Comparison of ENCODE assay signal across 8 cellular contexts in the genomic region with DNA sequence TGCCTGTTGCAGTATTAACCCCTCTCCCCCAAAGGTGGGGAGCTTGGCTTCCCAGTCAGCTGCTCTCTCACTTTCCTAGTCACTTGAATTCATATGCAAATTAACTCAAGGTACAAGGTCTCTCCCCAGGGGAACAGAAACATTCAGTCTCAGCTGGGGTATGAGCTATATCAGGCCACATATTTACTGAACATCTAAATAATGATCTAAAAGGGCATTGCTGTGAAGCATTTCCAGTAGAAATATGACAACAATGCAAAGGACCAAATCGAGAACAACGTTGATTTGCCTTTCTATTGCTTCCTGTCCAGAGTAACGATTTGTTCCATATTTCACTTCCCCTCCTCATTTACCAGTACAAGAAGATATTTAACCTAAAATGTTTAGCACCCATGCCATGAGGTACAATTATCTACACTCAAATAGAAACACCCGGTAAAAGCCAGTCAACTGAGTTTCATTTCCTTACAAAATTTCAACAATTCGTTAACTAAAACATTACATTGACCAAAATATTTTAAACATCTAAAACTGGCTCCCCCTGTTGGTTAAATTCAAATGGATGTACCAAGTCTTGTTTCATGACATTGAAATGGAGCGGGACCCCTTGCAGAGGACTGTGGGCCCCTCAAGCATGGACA. TPM values are rescaled to one million over a fixed set of nuclear protein-coding genes. Genes with fewer than 3 reads are reported as not detected.
DNase-seq lines count a peak whose midpoint lies in the region; ATAC-seq and TF ChIP-seq lines count a peak whose summit lies in the region.

No MANE protein-coding gene starts in this region.

- H3K36me3 Mint-ChIP-seq in activated naive CD4-positive, alpha-beta T cell treated with anti-CD3 and anti-CD28 coated beads, Interleukin-2, amount 50 U/mL, for 72 hours = peaks cover 4 to 7% of the 10 kb centered on the region in 2 donors

- H3K27me3 ChIP-seq in psoas muscle (ENCODE audit: insufficient read depth in 3 of 3, low read length in 2 of 3) = no peaks in the 10 kb centered on the region

- H3K4me1 ChIP-seq in psoas muscle = no peaks in the 10 kb centered on the region

- peak overlapping the region; percentile 81 for H3K27ac Mint-ChIP-seq in activated naive CD4-positive, alpha-beta T cell treated with anti-CD3 and anti-CD28 coated beads, Interleukin-2, amount 50 U/mL, for 72 hours

- ATAC-seq in GM19468 (IDR thresholded peaks at IDR 0.05; ENCODE audit: extremely low read depth, unreplicated experiment) = peak; percentile 93
- ATAC-seq in HG03442 (IDR thresholded peaks at IDR 0.05; ENCODE audit: unreplicated experiment) = peak; percentile 90
- peak; percentile 13 to 43 for ATAC-seq in activated naive CD4-positive, alpha-beta T cell treated with anti-CD3 and anti-CD28 coated beads, Interleukin-2, amount 50 U/mL, for 72 hours
- ATAC-seq in psoas muscle = no peak

- peak; percentile 68 for DNase-seq in GM10266 (ENCODE audit: extremely low spot score)
- DNase-seq in activated naive CD4-positive, alpha-beta T cell treated with anti-CD3 and anti-CD28 coated beads, Interleukin-2, amount 50 U/mL, for 72 hours (ENCODE audit: low spot score in 2 of 2) = no peak
- no peak for DNase-seq in psoas muscle
- DNase-seq in stimulated activated CD8-positive, alpha-beta memory T cell treated with anti-CD3 and anti-CD28 coated beads, Interleukin-4, amount 100 ng/mL, for 48 hours = no peak
- no peak for DNase-seq in amygdala (lab: John Stamatoyannopoulos, UW)
- no peak for DNase-seq in H4 (ENCODE audit: low spot score)

- intact Hi-C loops in psoas muscle (cut with DNase I) = no loop called here

- H3K4me3 ChIP-seq in psoas muscle = no peak overlapping the region

- 59 to 68% (median 63%) methylated on average over 6 of the region's 6 CpGs for WGBS in psoas muscle, 3 donors

- H3K9me3 ChIP-seq in psoas muscle = no peaks in the 10 kb centered on the region

- H3K36me3 ChIP-seq in psoas muscle (ENCODE audit: insufficient read depth in 1 of 2, low read depth in 1 of 2) = no peaks in the 10 kb centered on the region

- no peak overlapping the region for H3K27ac ChIP-seq in psoas muscle

- TF ChIP-seq CTCF in GM10266 (IDR thresholded peaks at IDR 0.05; ENCODE audit: control insufficient read depth, insufficient read depth, low read depth, missing control alignments) = peak; percentile 43
- peak; percentile 6 for TF ChIP-seq CTCF in psoas muscle (IDR thresholded peaks at IDR 0.05)

- H3K9me3 Mint-ChIP-seq in activated naive CD4-positive, alpha-beta T cell treated with anti-CD3 and anti-CD28 coated beads, Interleukin-2, amount 50 U/mL, for 72 hours = peaks cover 6 to 14% of the 10 kb centered on the region in 2 donors

RNA-seq across cellular contexts. Expression of gene KLHL6, which starts 36.5 kb away (rescaled TPM):
- total RNA-seq in activated naive CD4-positive, alpha-beta T cell treated with anti-CD3 and anti-CD28 coated beads, Interleukin-2, amount 50 U/mL, for 72 hours = 10 to 100 TPM; 47.0 to 72.9 TPM
- 1 to 10 TPM in 1 of 4 donors, under 1 TPM in 3; 0.42 to 1.3 (median 0.51) TPM for total RNA-seq in psoas muscle
- under 1 TPM; 0.12 to 0.22 (median 0.13) TPM for polyA plus RNA-seq in psoas muscle
- total RNA-seq in H4 (2014; rRNA removed; shearing (Covaris generic)) = not detected in 2 replicates

RNA-seq across cellular contexts. Expression of gene KLHL24, which starts 43.4 kb away (rescaled TPM):
- total RNA-seq in activated naive CD4-positive, alpha-beta T cell treated with anti-CD3 and anti-CD28 coated beads, Interleukin-2, amount 50 U/mL, for 72 hours = 10 to 100 TPM; 10.7 to 75.1 TPM
- 100 to 1,000 TPM in 2 of 4 donors, 10 to 100 TPM in 2; 77.8 to 162 (median 123) TPM for total RNA-seq in psoas muscle
- polyA plus RNA-seq in psoas muscle = 10 to 100 TPM in 2 of 3 donors, 1 to 10 TPM in 1; 3.3 to 52.8 (median 25.7) TPM
- total RNA-seq in H4 (2014; rRNA removed; shearing (Covaris generic)) = 38.9 and 40.7 TPM in 2 replicates

Comparison
In these comparisons a context has a peak if more than half of its experiments do, and no peak if none do; other contexts are left out.
1. ATAC-seq: peak in GM19468 (single experiment), HG03442 (single experiment) and activated naive CD4-positive, alpha-beta T cell treated with anti-CD3 and anti-CD28 coated beads, Interleukin-2, amount 50 U/mL, for 72 hours (2 of 2); none in psoas muscle (0 of 4).
2. RNA of gene KLHL6, which starts 36.5 kb away (total RNA-seq): 47.0 to 72.9 TPM in activated naive CD4-positive, alpha-beta T cell treated with anti-CD3 and anti-CD28 coated beads, Interleukin-2, amount 50 U/mL, for 72 hours; 0.42 to 1.3 TPM in psoas muscle and not detected in H4; every median in the first group is over 10 times any median in the second.